ENCODE assay signal across 9 cellular contexts in the genomic region with DNA sequence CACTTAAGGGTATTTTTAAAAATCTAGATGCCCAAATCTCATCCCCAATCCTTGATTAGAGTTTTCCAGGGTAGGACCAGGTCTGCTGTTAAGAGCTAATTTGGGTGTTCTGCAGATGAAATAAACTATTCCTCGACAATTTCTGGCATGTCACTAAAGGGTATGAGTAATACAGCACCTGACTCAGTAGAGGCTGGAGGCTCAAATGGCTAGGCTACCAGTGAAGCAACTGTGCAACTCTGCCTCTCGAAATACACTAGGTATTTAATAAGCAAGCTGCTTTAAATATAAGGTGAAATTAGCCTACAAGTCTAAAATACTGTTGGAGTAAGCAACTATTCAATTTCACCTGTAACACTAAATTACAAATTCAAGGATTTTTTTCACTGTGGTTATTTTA. TPM values are rescaled to one million over a fixed set of nuclear protein-coding genes. Genes with fewer than 3 reads are reported as not detected.
DNase-seq lines count a peak whose midpoint lies in the region; FAIRE-seq and TF ChIP-seq lines count a peak whose summit lies in the region.
"Had no signal": no experiment of that assay in that cellular context is flagged by ENCODE, and none has a peak within 500 bp of the region (broad histone marks: within the 10 kb centered on the region; RNA-seq: fewer than 3 reads in every experiment).

No MANE protein-coding gene starts in this region.

- peak overlapping the region; percentile 83 for H3K4me3 ChIP-seq in PC-9
- peak overlapping the region; percentile 93 for H3K4me3 ChIP-seq in endodermal cell (ENCODE audit: low read length)

- intact Hi-C loops in PC-9 (cut with micrococcal nuclease; ENCODE audit: unreplicated experiment), result no loop called here

- peaks cover 7% of the 10 kb centered on the region for H4K20me1 ChIP-seq in PC-9 (ENCODE audit: insufficient read depth)

- H3F3A ChIP-seq in PC-9 (ENCODE audit: insufficient read depth, low read depth), result 0 out of 2 replicates have a peak, but pooled peaks cover 4% of the 10 kb centered on the region

- peaks cover 27% of the 10 kb centered on the region for H3K36me3 Mint-ChIP-seq in endodermal cell (ENCODE audit: low read depth)
- H3K36me3 Mint-ChIP-seq in osteocyte (ENCODE audit: unreplicated experiment), result peaks cover 22% of the 10 kb centered on the region

- no peaks in the 10 kb centered on the region for H3K27me3 ChIP-seq in PC-9 (ENCODE audit: insufficient read depth, low read depth)
- H3K27me3 ChIP-seq in endodermal cell (ENCODE audit: control insufficient read depth, insufficient read depth, low read length, poor library complexity, severe bottlenecking), result peaks cover 13% of the 10 kb centered on the region

- no peak for TF ChIP-seq CTCF in PC-9 (conservative IDR thresholded peaks at IDR 0.05)
- TF ChIP-seq CTCF in endodermal cell (conservative IDR thresholded peaks at IDR 0.05), result no peak
- TF ChIP-seq CTCF in osteocyte (IDR thresholded peaks at IDR 0.05), result no peak

- CTCF ChIA-PET in PC-9 (lab: Charles Lee), result no interaction called here

- FAIRE-seq in H54 (lab: Jason Lieb, UNC), result no peak
- FAIRE-seq: frontal cortex had no signal

- H3K4me3 Mint-ChIP-seq in endodermal cell (peak overlapping the region; percentile 83), osteocyte (ENCODE audit: unreplicated experiment) (peak overlapping the region; percentile 98)

- H3K27me3 Mint-ChIP-seq in endodermal cell (ENCODE audit: insufficient read depth) (peaks cover 8% of the 10 kb centered on the region), osteocyte (ENCODE audit: unreplicated experiment) (peaks cover 3% of the 10 kb centered on the region)

- DNase-seq in GM03348 (ENCODE audit: low spot score) (peak; percentile 20), PC-9 (peak in 1 of 2 experiments; percentile 61), endodermal cell (no peak), osteocyte (ENCODE audit: extremely low spot score, unreplicated experiment) (no peak), 8988T (no peak), GM19238 (ENCODE audit: insufficient read length, low spot score) (no peak), H54 (ENCODE audit: insufficient read length, low spot score) (no peak)
- DNase-seq in effector CD8-positive, alpha-beta T cell (lab: John Stamatoyannopoulos, UW), result no peak

- H3K9me2 ChIP-seq in PC-9 (ENCODE audit: insufficient read depth), result no peaks in the 10 kb centered on the region

- H3K9me3 ChIP-seq in PC-9 (ENCODE audit: insufficient read depth, low read depth), result no peaks in the 10 kb centered on the region
- no peaks in the 10 kb centered on the region for H3K9me3 ChIP-seq in endodermal cell (ENCODE audit: control insufficient read depth, low read length)

- 58 to 93% methylated on average over 1 to 2 of the region's 2 CpGs for WGBS in endodermal cell (ENCODE audit: insufficient coverage in 1 of 2, insufficient read length in 1 of 2), 2 experiments

- peak overlapping the region; percentile 90 for H3K4me2 ChIP-seq in PC-9

- H3K4me1 ChIP-seq in PC-9 (replicated peaks; ENCODE audit: insufficient read depth) (peaks cover 10% of the 10 kb centered on the region), endodermal cell (ENCODE audit: control insufficient read depth, insufficient read depth, low read length) (peaks cover 5% of the 10 kb centered on the region)

- no peak overlapping the region for H3K27ac ChIP-seq in PC-9
- no peak overlapping the region for H3K27ac ChIP-seq in endodermal cell (ENCODE audit: low read depth, low read length)

- H3K9me3 Mint-ChIP-seq in endodermal cell, result no peaks in the 10 kb centered on the region
- no peaks in the 10 kb centered on the region for H3K9me3 Mint-ChIP-seq in osteocyte (ENCODE audit: unreplicated experiment)

- H3K79me2 ChIP-seq in PC-9 (ENCODE audit: low read depth), result peaks cover 22% of the 10 kb centered on the region

- peak overlapping the region; percentile 85 for H3K9ac ChIP-seq in endodermal cell (ENCODE audit: extremely low read depth, low read length, poor library complexity, severe bottlenecking)

- H3K4me1 Mint-ChIP-seq in endodermal cell (peaks cover 18% of the 10 kb centered on the region), osteocyte (ENCODE audit: unreplicated experiment) (peaks cover 32% of the 10 kb centered on the region)

- H3K36me3 ChIP-seq in PC-9 (ENCODE audit: low read depth) (peaks cover 34% of the 10 kb centered on the region), endodermal cell (ENCODE audit: control insufficient read depth, insufficient read depth, low read length) (peaks cover 44% of the 10 kb centered on the region)

- POLR2A ChIA-PET in PC-9 (lab: Charles Lee; ENCODE audit: unreplicated experiment), result no interaction called here

- H3K27ac Mint-ChIP-seq in endodermal cell (no peak overlapping the region), osteocyte (ENCODE audit: unreplicated experiment) (peak overlapping the region; percentile 38)

- no TSS peak for BruUV-seq in PC-9 (replicated peaks; lab: Mats Ljungman, UMichigan)

- no peak overlapping the region for H2AFZ ChIP-seq in PC-9

- no peak for TF ChIP-seq POLR2A in H54 (IDR thresholded peaks at IDR 0.05; ENCODE audit: low read depth, low read length)

RNA-seq across cellular contexts. Expression of a gene that starts 1.5 kb away (rescaled TPM):
- 19.2 and 30.3 TPM in 2 replicates for total RNA-seq in PC-9 (2021)
- 10 to 100 TPM; 18.1 to 20.4 TPM for total RNA-seq in endodermal cell
- polyA plus RNA-seq in endodermal cell (2013, experiment 1 of 2), result 12.4 TPM
- 13.1 TPM for polyA plus RNA-seq in endodermal cell (2013, experiment 2 of 2)
- total RNA-seq in osteocyte, result 33.3 and 33.5 TPM in 2 replicates

RNA-seq across cellular contexts. Expression of a gene that starts 33.4 kb away (rescaled TPM):
- 14.8 and 16.8 TPM in 2 replicates for total RNA-seq in PC-9 (2021)
- 10 to 100 TPM; 29.4 to 33.1 TPM for total RNA-seq in endodermal cell
- 41.1 TPM for polyA plus RNA-seq in endodermal cell (2013, experiment 1 of 2)
- 39.0 TPM for polyA plus RNA-seq in endodermal cell (2013, experiment 2 of 2)
- total RNA-seq in osteocyte, result 12.2 and 14.1 TPM in 2 replicates
